Comparison of ENCODE assay signal across 25 cellular contexts in the genomic region with DNA sequence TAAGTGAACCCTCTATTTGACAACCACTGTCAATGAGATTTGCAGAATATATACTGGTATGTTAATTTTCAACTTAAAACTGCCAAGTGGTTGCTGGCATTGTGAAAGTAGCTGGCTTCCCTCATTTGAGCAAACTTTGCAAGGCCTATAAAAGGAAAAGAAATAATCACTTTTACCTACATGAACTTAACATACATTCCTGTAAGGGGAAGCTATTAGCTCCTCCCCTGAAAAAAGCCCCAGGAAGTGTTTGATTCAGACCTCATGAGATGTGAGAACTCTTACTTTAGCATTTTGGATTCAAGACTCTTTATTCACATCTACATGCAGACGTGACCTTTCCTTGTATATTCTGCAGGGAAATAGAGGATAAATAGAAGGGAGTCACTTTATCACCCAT.
DNase-seq lines count a peak whose midpoint lies in the region; ATAC-seq and TF ChIP-seq lines count a peak whose summit lies in the region.
"Had no signal": no experiment of that assay in that cellular context is flagged by ENCODE, and none has a peak within 500 bp of the region (broad histone marks: within the 10 kb centered on the region; RNA-seq: fewer than 3 reads in every experiment).

No MANE protein-coding gene starts in this region.

- H3K4me1 Mint-ChIP-seq in activated CD4-positive, alpha-beta T cell treated with anti-CD3 and anti-CD28 coated beads, Interleukin-2, amount 10 ng/mL, durations not matched to agents 24 days and 14 days = no peaks in the 10 kb centered on the region
- H3K4me1 Mint-ChIP-seq: CD4-positive, alpha-beta memory T cell; memory B cell; nephron had no signal

- no peaks in the 10 kb centered on the region for H3K9me3 Mint-ChIP-seq in activated CD4-positive, alpha-beta T cell treated with anti-CD3 and anti-CD28 coated beads, Interleukin-2, amount 10 ng/mL, durations not matched to agents 24 days and 14 days
- H3K9me3 Mint-ChIP-seq: activated naive CD4-positive, alpha-beta T cell treated with anti-CD3 and anti-CD28 coated beads, Interleukin-2, amount 50 U/mL, for 72 hours; memory B cell; nephron; stimulated activated naive CD8-positive, alpha-beta T cell treated with anti-CD3 and anti-CD28 coated beads, Interleukin-15, Interleukin-2, amounts not matched to agents 100 ng/mL and 50 ng/mL, for 24 hours had no signal

- no peaks in the 10 kb centered on the region for H3K36me3 Mint-ChIP-seq in activated CD4-positive, alpha-beta T cell treated with anti-CD3 and anti-CD28 coated beads, Interleukin-2, amount 10 ng/mL, durations not matched to agents 24 days and 14 days (ENCODE audit: low read depth)
- H3K36me3 Mint-ChIP-seq: activated naive CD4-positive, alpha-beta T cell treated with anti-CD3 and anti-CD28 coated beads, Interleukin-2, amount 50 U/mL, for 72 hours; CD4-positive, alpha-beta memory T cell; memory B cell had no signal

- no peak overlapping the region for H3K27ac ChIP-seq in coronary artery
- H3K27ac ChIP-seq: breast epithelium, psoas muscle had no signal

- no peak for TF ChIP-seq CTCF in coronary artery (IDR thresholded peaks at IDR 0.05)

- ATAC-seq in GM18508 (IDR thresholded peaks at IDR 0.05; ENCODE audit: insufficient read depth, unreplicated experiment) (peak; percentile 37), GM19452 (IDR thresholded peaks at IDR 0.05; ENCODE audit: unreplicated experiment) (peak; percentile 44), HG02798 (IDR thresholded peaks at IDR 0.05; ENCODE audit: poor library complexity, unreplicated experiment) (peak; percentile 27), HG03558 (IDR thresholded peaks at IDR 0.05; ENCODE audit: extremely low read depth, unreplicated experiment) (peak; percentile 14)
- ATAC-seq: activated naive CD4-positive, alpha-beta T cell treated with anti-CD3 and anti-CD28 coated beads, Interleukin-2, amount 50 U/mL, for 72 hours; esophagus mucosa; K562; PC-3; psoas muscle had no signal

- no peak for DNase-seq in activated CD4-positive, alpha-beta T cell treated with anti-CD3 and anti-CD28 coated beads, Interleukin-2, amount 10 ng/mL, durations not matched to agents 24 days and 14 days
- no peak for DNase-seq in activated T-cell treated with anti-CD3 and anti-CD28 coated beads, Interleukin-2, amount 50 U/mL, for 1 hour
- no peak for DNase-seq in coronary artery (ENCODE audit: low spot score)
- no peak for DNase-seq in stimulated activated CD4-positive, alpha-beta T cell treated with anti-CD3 and anti-CD28 coated beads, Interleukin-1b, Interleukin-23, amount 100 ng/mL, for 48 hours
- DNase-seq: ACHN; activated CD4-positive, alpha-beta T cell treated with anti-CD3 and anti-CD28 coated beads for 48 hours; CD4-positive, alpha-beta memory T cell; glutamatergic neuron; NCI-H1105 treated with DMSO at 0.1 percent for 48 hours; NCI-H510A; PC-3; psoas muscle; SK-N-SH; stimulated activated CD4-positive, alpha-beta T cell treated with anti-CD3 and anti-CD28 coated beads, Interleukin-12 subunit alpha, Interleukin-12 subunit beta, amount 100 ng/mL, for 4 hours had no signal

- H3K27me3 Mint-ChIP-seq in activated CD4-positive, alpha-beta T cell treated with anti-CD3 and anti-CD28 coated beads, Interleukin-2, amount 10 ng/mL, durations not matched to agents 24 days and 14 days = no peaks in the 10 kb centered on the region
- H3K27me3 Mint-ChIP-seq: memory B cell; stimulated activated naive CD8-positive, alpha-beta T cell treated with anti-CD3 and anti-CD28 coated beads, Interleukin-15, Interleukin-2, amounts not matched to agents 100 ng/mL and 50 ng/mL, for 24 hours had no signal

- intact Hi-C loops in activated CD4-positive, alpha-beta T cell treated with anti-CD3 and anti-CD28 coated beads, Interleukin-2, amount 10 ng/mL, durations not matched to agents 24 days and 14 days (cut with micrococcal nuclease) = no loop called here

- H3K27ac Mint-ChIP-seq in activated CD4-positive, alpha-beta T cell treated with anti-CD3 and anti-CD28 coated beads, Interleukin-2, amount 10 ng/mL, durations not matched to agents 24 days and 14 days = no peak overlapping the region
- H3K27ac Mint-ChIP-seq: activated naive CD4-positive, alpha-beta T cell treated with anti-CD3 and anti-CD28 coated beads, Interleukin-2, amount 50 U/mL, for 72 hours; CD4-positive, alpha-beta memory T cell; memory B cell; nephron; stimulated activated naive CD8-positive, alpha-beta T cell treated with anti-CD3 and anti-CD28 coated beads, Interleukin-15, Interleukin-2, amounts not matched to agents 100 ng/mL and 50 ng/mL, for 24 hours had no signal

- H3K4me3 ChIP-seq in coronary artery = no peak overlapping the region
- H3K4me3 ChIP-seq: breast epithelium, K562, psoas muscle had no signal

- no peak overlapping the region for H3K4me3 Mint-ChIP-seq in activated CD4-positive, alpha-beta T cell treated with anti-CD3 and anti-CD28 coated beads, Interleukin-2, amount 10 ng/mL, durations not matched to agents 24 days and 14 days
- H3K4me3 Mint-ChIP-seq: CD4-positive, alpha-beta memory T cell; memory B cell; nephron; stimulated activated naive CD8-positive, alpha-beta T cell treated with anti-CD3 and anti-CD28 coated beads, Interleukin-15, Interleukin-2, amounts not matched to agents 100 ng/mL and 50 ng/mL, for 24 hours had no signal
